1 cellular context compared by ENCODE assay signal in the genomic region with DNA sequence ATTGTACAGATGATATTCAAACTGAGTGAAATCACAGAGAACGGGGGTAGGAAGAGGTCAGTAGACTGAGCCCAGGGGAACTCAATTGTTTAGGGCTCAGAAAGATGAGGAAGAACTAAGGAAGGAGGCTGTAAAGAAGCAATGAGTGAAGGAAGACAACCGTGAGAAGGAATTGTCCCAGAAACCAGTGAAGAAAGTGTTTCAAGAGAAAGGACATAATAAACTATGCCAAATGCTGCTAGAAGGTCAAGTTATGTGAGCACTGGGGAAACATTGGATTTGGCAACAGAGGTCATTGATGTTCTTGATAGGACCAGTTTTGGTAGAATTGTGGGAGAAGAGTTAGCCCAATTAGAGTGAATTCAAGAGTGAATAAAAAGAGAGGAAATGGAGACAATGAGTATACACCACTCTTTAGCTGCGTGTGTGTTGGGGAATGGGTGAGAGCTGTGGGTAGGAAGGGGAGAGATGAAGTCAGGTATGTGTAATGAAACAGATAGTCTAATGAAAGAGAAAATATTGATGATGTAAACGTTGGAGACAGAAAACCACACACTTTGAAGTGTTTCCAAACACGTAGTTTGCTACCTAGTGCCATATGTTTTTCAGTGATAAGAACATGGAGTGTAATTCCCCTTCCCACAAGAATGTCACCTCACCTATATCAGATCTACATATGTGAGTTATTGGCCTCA.
TF ChIP-seq lines count a peak whose summit lies in the region.

No MANE protein-coding gene starts in this region.

TF ChIP-seq in K562, 482 proteins besides CTCF, POLR2A, EP300 and RAD21 (continued from another document and continues in another):
- TF ChIP-seq, protein P1, sequence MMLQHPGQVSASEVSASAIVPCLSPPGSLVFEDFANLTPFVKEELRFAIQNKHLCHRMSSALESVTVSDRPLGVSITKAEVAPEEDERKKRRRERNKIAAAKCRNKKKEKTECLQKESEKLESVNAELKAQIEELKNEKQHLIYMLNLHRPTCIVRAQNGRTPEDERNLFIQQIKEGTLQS (IDR thresholded peaks at IDR 0.05), result peak; percentile 90
- TF ChIP-seq, protein P1 (CRISPR knock-in tag; conservative IDR thresholded peaks at IDR 0.05), result no peak
- TF ChIP-seq LARP7 (IDR thresholded peaks at IDR 0.05), result peak; percentile 42; the same call in 1 of the 2 replicates
- TF ChIP-seq, protein P2, sequence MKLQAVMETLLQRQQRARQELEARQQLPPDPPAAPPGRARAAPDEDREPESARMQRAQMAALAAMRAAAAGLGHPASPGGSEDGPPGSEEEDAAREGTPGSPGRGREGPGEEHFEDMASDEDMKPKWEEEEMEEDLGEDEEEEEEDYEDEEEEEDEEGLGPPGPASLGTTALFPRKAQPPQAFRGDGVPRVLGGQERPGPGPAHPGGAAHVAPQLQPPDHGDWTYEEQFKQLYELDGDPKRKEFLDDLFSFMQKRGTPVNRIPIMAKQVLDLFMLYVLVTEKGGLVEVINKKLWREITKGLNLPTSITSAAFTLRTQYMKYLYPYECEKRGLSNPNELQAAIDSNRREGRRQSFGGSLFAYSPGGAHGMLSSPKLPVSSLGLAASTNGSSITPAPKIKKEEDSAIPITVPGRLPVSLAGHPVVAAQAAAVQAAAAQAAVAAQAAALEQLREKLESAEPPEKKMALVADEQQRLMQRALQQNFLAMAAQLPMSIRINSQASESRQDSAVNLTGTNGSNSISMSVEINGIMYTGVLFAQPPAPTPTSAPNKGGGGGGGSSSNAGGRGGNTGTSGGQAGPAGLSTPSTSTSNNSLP (IDR thresholded peaks at IDR 0.05; ENCODE audit: borderline replicate concordance, low read depth, low read length), result peak; percentile 71; the same call in 1 of the 2 replicates
- no peak for TF ChIP-seq FOXK1 (CRISPR knock-in tag; IDR thresholded peaks at IDR 0.05; ENCODE audit: borderline replicate concordance)
- peak; percentile 81 for TF ChIP-seq RNF2 (IDR thresholded peaks at IDR 0.05)
- 0 out of 4 replicates have a peak, but pooled peaks of 1 of the 2 experiments have one; percentile 18 for TF ChIP-seq HDAC1 (IDR thresholded peaks at IDR 0.05)
- TF ChIP-seq, protein P3, sequence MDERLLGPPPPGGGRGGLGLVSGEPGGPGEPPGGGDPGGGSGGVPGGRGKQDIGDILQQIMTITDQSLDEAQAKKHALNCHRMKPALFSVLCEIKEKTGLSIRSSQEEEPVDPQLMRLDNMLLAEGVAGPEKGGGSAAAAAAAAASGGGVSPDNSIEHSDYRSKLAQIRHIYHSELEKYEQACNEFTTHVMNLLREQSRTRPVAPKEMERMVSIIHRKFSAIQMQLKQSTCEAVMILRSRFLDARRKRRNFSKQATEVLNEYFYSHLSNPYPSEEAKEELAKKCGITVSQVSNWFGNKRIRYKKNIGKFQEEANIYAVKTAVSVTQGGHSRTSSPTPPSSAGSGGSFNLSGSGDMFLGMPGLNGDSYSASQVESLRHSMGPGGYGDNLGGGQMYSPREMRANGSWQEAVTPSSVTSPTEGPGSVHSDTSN (CRISPR knock-in tag; IDR thresholded peaks at IDR 0.05; ENCODE audit: low read depth), result no peak
- TF ChIP-seq, protein P3 (tag; conservative IDR thresholded peaks at IDR 0.05; ENCODE audit: low read depth), result peak; percentile 76
- TF ChIP-seq NCOA1 (IDR thresholded peaks at IDR 0.05; ENCODE audit: low read depth), result peak; percentile 79
- TF ChIP-seq HDAC8 (tag; IDR thresholded peaks at IDR 0.05), result 0 out of 2 replicates have a peak, but pooled peaks have one; percentile 55
- TF ChIP-seq FOSL1 (tag; conservative IDR thresholded peaks at IDR 0.05), result peak; percentile 76
- peak; percentile 24; the same call in 1 of the 2 replicates for TF ChIP-seq ZNF175 (CRISPR knock-in tag; IDR thresholded peaks at IDR 0.05; ENCODE audit: low read depth)
- 0 out of 2 replicates have a peak, but pooled peaks have one; percentile 39 for TF ChIP-seq BHLHE40 (IDR thresholded peaks at IDR 0.05; ENCODE audit: low read length)
- TF ChIP-seq POLR2H (tag; IDR thresholded peaks at IDR 0.05; ENCODE audit: low read depth), result peak; percentile 35; the same call in 1 of the 2 replicates
- peak; percentile 93 for TF ChIP-seq TCF3 (CRISPR knock-in tag; IDR thresholded peaks at IDR 0.05)
- peak; percentile 21; the same call in 1 of the 2 replicates for TF ChIP-seq PHB2 (IDR thresholded peaks at IDR 0.05; ENCODE audit: low read depth)
- TF ChIP-seq, protein P4, sequence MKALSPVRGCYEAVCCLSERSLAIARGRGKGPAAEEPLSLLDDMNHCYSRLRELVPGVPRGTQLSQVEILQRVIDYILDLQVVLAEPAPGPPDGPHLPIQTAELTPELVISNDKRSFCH (CRISPR knock-in tag; IDR thresholded peaks at IDR 0.05), result no peak
- TF ChIP-seq, protein P4 (tag; IDR thresholded peaks at IDR 0.05), result peak; percentile 52
- peak; percentile 80 for TF ChIP-seq MBD2 (IDR thresholded peaks at IDR 0.05; ENCODE audit: borderline replicate concordance, low read depth)
- no peak for TF ChIP-seq NR2C2 (CRISPR knock-in tag; IDR thresholded peaks at IDR 0.05)
- peak; percentile 68 for TF ChIP-seq NR2C2 (tag; IDR thresholded peaks at IDR 0.05)
- TF ChIP-seq ZEB2 (IDR thresholded peaks at IDR 0.05), result peak; percentile 98
- peak; percentile 79 to 80 for TF ChIP-seq KDM1A (IDR thresholded peaks at IDR 0.05)
- TF ChIP-seq, protein P5, sequence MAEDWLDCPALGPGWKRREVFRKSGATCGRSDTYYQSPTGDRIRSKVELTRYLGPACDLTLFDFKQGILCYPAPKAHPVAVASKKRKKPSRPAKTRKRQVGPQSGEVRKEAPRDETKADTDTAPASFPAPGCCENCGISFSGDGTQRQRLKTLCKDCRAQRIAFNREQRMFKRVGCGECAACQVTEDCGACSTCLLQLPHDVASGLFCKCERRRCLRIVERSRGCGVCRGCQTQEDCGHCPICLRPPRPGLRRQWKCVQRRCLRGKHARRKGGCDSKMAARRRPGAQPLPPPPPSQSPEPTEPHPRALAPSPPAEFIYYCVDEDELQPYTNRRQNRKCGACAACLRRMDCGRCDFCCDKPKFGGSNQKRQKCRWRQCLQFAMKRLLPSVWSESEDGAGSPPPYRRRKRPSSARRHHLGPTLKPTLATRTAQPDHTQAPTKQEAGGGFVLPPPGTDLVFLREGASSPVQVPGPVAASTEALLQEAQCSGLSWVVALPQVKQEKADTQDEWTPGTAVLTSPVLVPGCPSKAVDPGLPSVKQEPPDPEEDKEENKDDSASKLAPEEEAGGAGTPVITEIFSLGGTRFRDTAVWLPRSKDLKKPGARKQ (CRISPR knock-in tag; IDR thresholded peaks at IDR 0.05), result no peak
- TF ChIP-seq, protein P6, sequence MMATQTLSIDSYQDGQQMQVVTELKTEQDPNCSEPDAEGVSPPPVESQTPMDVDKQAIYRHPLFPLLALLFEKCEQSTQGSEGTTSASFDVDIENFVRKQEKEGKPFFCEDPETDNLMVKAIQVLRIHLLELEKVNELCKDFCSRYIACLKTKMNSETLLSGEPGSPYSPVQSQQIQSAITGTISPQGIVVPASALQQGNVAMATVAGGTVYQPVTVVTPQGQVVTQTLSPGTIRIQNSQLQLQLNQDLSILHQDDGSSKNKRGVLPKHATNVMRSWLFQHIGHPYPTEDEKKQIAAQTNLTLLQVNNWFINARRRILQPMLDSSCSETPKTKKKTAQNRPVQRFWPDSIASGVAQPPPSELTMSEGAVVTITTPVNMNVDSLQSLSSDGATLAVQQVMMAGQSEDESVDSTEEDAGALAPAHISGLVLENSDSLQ (IDR thresholded peaks at IDR 0.05), result peak; percentile 72
- TF ChIP-seq, protein P7, sequence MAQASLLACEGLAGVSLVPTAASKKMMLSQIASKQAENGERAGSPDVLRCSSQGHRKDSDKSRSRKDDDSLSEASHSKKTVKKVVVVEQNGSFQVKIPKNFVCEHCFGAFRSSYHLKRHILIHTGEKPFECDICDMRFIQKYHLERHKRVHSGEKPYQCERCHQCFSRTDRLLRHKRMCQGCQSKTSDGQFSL (CRISPR knock-in tag; IDR thresholded peaks at IDR 0.05), result no peak
- TF ChIP-seq, protein P7 (tag; IDR thresholded peaks at IDR 0.05), result no peak
- peak; percentile 92; the same call in 1 of the 2 replicates for TF ChIP-seq PML (IDR thresholded peaks at IDR 0.05; ENCODE audit: low read length)
- TF ChIP-seq ZNF589 (CRISPR knock-in tag; IDR thresholded peaks at IDR 0.05; ENCODE audit: low read depth), result peak; percentile 85
- TF ChIP-seq, protein P8, sequence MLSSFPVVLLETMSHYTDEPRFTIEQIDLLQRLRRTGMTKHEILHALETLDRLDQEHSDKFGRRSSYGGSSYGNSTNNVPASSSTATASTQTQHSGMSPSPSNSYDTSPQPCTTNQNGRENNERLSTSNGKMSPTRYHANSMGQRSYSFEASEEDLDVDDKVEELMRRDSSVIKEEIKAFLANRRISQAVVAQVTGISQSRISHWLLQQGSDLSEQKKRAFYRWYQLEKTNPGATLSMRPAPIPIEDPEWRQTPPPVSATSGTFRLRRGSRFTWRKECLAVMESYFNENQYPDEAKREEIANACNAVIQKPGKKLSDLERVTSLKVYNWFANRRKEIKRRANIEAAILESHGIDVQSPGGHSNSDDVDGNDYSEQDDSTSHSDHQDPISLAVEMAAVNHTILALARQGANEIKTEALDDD (IDR thresholded peaks at IDR 0.05), result peak; percentile 71; the same call in 1 of the 2 replicates
- peak; percentile 70 for TF ChIP-seq NEUROD1 (IDR thresholded peaks at IDR 0.05; ENCODE audit: borderline replicate concordance, low read depth, low read length, partially characterized antibody)
- TF ChIP-seq, protein P9, sequence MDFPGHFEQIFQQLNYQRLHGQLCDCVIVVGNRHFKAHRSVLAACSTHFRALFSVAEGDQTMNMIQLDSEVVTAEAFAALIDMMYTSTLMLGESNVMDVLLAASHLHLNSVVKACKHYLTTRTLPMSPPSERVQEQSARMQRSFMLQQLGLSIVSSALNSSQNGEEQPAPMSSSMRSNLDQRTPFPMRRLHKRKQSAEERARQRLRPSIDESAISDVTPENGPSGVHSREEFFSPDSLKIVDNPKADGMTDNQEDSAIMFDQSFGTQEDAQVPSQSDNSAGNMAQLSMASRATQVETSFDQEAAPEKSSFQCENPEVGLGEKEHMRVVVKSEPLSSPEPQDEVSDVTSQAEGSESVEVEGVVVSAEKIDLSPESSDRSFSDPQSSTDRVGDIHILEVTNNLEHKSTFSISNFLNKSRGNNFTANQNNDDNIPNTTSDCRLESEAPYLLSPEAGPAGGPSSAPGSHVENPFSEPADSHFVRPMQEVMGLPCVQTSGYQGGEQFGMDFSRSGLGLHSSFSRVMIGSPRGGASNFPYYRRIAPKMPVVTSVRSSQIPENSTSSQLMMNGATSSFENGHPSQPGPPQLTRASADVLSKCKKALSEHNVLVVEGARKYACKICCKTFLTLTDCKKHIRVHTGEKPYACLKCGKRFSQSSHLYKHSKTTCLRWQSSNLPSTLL (IDR thresholded peaks at IDR 0.05), result no peak
- TF ChIP-seq DDX20 (tag; IDR thresholded peaks at IDR 0.05; ENCODE audit: low read depth), result 0 out of 2 replicates have a peak, but pooled peaks have one; percentile 6
- TF ChIP-seq MTA2 (IDR thresholded peaks at IDR 0.05; ENCODE audit: low read depth), result peak; percentile 89
- no peak for TF ChIP-seq ZNF695 (CRISPR knock-in tag; IDR thresholded peaks at IDR 0.05)
- peak; percentile 95 for TF ChIP-seq SMARCE1 (IDR thresholded peaks at IDR 0.05)
- peak; percentile 49; the same call in 1 of the 2 replicates for TF ChIP-seq CEBPG (CRISPR knock-in tag; IDR thresholded peaks at IDR 0.05)
- TF ChIP-seq CEBPG (tag; conservative IDR thresholded peaks at IDR 0.05 in 1 of 2, IDR thresholded peaks at IDR 0.05 in 1 of 2), result peak in 1 of 2 experiments; percentile 92; a peak in 2 of 4 replicates
- no peak for TF ChIP-seq JUNB (CRISPR knock-in tag; conservative IDR thresholded peaks at IDR 0.05)
